ENCODE assay signal across 1 cellular context in the genomic region with DNA sequence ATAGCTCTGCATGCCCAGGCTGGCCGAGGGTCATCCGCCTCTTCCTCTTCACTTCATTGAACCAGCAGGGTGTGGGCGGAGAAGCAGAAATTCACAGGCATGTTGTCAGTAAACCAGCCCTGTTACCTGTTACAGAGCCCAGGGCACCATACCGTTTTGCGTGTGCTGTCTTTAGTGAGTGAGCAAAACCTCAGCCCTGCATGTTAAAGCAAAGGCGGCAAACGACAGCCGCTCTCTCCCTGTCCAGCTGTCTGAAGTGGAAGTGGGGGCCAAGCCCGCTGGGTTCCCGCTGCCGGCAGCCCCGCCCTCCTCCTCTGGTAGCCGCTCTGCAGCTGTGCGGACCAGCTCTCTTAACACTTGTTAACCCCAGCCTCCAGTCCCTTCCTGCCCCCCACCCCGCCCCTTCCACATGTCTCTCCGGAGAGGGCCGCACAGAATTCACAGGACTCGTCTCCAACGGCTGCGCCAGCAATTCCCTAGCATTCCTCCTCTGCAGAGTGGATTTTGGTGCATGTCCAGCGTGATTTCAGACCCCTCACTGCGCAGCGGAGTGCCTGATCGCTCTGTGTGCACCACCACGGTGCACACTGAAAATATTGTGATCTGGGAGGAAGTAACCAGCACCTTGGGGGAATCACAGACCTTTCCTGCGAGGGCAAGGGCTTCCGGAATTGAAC.
TF ChIP-seq lines count a peak whose summit lies in the region.

No MANE protein-coding gene starts in this region.

TF ChIP-seq in WTC11, 78 proteins besides CTCF, POLR2A, EP300 and RAD21 (continued from another document):
- TF ChIP-seq, protein P1, sequence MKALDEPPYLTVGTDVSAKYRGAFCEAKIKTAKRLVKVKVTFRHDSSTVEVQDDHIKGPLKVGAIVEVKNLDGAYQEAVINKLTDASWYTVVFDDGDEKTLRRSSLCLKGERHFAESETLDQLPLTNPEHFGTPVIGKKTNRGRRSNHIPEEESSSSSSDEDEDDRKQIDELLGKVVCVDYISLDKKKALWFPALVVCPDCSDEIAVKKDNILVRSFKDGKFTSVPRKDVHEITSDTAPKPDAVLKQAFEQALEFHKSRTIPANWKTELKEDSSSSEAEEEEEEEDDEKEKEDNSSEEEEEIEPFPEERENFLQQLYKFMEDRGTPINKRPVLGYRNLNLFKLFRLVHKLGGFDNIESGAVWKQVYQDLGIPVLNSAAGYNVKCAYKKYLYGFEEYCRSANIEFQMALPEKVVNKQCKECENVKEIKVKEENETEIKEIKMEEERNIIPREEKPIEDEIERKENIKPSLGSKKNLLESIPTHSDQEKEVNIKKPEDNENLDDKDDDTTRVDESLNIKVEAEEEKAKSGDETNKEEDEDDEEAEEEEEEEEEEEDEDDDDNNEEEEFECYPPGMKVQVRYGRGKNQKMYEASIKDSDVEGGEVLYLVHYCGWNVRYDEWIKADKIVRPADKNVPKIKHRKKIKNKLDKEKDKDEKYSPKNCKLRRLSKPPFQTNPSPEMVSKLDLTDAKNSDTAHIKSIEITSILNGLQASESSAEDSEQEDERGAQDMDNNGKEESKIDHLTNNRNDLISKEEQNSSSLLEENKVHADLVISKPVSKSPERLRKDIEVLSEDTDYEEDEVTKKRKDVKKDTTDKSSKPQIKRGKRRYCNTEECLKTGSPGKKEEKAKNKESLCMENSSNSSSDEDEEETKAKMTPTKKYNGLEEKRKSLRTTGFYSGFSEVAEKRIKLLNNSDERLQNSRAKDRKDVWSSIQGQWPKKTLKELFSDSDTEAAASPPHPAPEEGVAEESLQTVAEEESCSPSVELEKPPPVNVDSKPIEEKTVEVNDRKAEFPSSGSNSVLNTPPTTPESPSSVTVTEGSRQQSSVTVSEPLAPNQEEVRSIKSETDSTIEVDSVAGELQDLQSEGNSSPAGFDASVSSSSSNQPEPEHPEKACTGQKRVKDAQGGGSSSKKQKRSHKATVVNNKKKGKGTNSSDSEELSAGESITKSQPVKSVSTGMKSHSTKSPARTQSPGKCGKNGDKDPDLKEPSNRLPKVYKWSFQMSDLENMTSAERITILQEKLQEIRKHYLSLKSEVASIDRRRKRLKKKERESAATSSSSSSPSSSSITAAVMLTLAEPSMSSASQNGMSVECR (CRISPR knock-in tag; IDR thresholded peaks at IDR 0.05; ENCODE audit: borderline replicate concordance) = no peak
- TF ChIP-seq, protein P2, sequence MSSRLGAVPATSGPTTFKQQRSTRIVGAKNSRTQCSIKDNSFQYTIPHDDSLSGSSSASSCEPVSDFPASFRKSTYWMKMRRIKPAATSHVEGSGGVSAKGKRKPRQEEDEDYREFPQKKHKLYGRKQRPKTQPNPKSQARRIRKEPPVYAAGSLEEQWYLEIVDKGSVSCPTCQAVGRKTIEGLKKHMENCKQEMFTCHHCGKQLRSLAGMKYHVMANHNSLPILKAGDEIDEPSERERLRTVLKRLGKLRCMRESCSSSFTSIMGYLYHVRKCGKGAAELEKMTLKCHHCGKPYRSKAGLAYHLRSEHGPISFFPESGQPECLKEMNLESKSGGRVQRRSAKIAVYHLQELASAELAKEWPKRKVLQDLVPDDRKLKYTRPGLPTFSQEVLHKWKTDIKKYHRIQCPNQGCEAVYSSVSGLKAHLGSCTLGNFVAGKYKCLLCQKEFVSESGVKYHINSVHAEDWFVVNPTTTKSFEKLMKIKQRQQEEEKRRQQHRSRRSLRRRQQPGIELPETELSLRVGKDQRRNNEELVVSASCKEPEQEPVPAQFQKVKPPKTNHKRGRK (CRISPR knock-in tag; IDR thresholded peaks at IDR 0.05; ENCODE audit: borderline replicate concordance) = no peak
- no peak for TF ChIP-seq ZNF423 (CRISPR knock-in tag; IDR thresholded peaks at IDR 0.05)
- no peak for TF ChIP-seq ELF4 (CRISPR knock-in tag; IDR thresholded peaks at IDR 0.05; ENCODE audit: low read depth)
